In genomic region chr6:2952557-2953095, GRCh38 we compare ENCODE assay signal across 8 cellular contexts. TPM values are rescaled to one million over a fixed set of nuclear protein-coding genes. Genes with fewer than 3 reads are reported as not detected.
DNase-seq lines count a peak whose midpoint lies in the region; ATAC-seq and TF ChIP-seq lines count a peak whose summit lies in the region.

No MANE protein-coding gene starts in this region.

- DNase-seq in D341Med (ENCODE audit: low spot score) (peak; percentile 92), H7 (peak; percentile 93), NCI-H69 (lab: John Stamatoyannopoulos, UW) (peak; percentile 70), epithelial cell of esophagus (ENCODE audit: low read depth) (peak; percentile 74), NCI-H2107 treated with DMSO at 0.1 percent for 48 hours (lab: John Stamatoyannopoulos, UW; ENCODE audit: unreplicated experiment) (no peak)
- peak; percentile 73 for DNase-seq in activated CD8-positive, alpha-beta T cell treated with anti-CD3 and anti-CD28 coated beads, Interleukin-2, amount 10 ng/mL, durations not matched to agents 7 days and 5 days
- peak; percentile 65 for DNase-seq in stimulated activated naive CD8-positive, alpha-beta T cell treated with anti-CD3 and anti-CD28 coated beads, Interleukin-15, Interleukin-2, amounts not matched to agents 100 U/mL and 50 U/mL, for 24 hours

- peak overlapping the region; percentile 31 for H3K9ac ChIP-seq in muscle layer of colon (ENCODE audit: low read length)

- peaks cover 42% of the 10 kb centered on the region for H3K36me3 Mint-ChIP-seq in activated CD8-positive, alpha-beta T cell treated with anti-CD3 and anti-CD28 coated beads, Interleukin-2, amount 10 ng/mL, durations not matched to agents 7 days and 5 days (ENCODE audit: low read depth)

- peak overlapping the region; percentile 49 for H3K27ac Mint-ChIP-seq in activated CD8-positive, alpha-beta T cell treated with anti-CD3 and anti-CD28 coated beads, Interleukin-2, amount 10 ng/mL, durations not matched to agents 7 days and 5 days

- peaks cover 14% of the 10 kb centered on the region for H3K4me1 Mint-ChIP-seq in activated CD8-positive, alpha-beta T cell treated with anti-CD3 and anti-CD28 coated beads, Interleukin-2, amount 10 ng/mL, durations not matched to agents 7 days and 5 days (ENCODE audit: low read depth)

- H3K27me3 ChIP-seq in H7 (ENCODE audit: control insufficient read depth, insufficient read depth, low read length) (no peaks in the 10 kb centered on the region), muscle layer of colon (ENCODE audit: control insufficient read depth in 1 of 2, insufficient read depth in 2 of 2, low read length in 2 of 2) (no peaks in the 10 kb centered on the region)

- no peaks in the 10 kb centered on the region for H3K27me3 Mint-ChIP-seq in activated CD8-positive, alpha-beta T cell treated with anti-CD3 and anti-CD28 coated beads, Interleukin-2, amount 10 ng/mL, durations not matched to agents 7 days and 5 days (ENCODE audit: low read depth)

- peak overlapping the region; percentile 90 for H3K27ac ChIP-seq in muscle layer of colon (ENCODE audit: low read depth, low read length)

- no peaks in the 10 kb centered on the region for H3K9me3 ChIP-seq in muscle layer of colon (ENCODE audit: low read length)

- POLR2A ChIA-PET in activated CD8-positive, alpha-beta T cell treated with anti-CD3 and anti-CD28 coated beads, Interleukin-2, amount 10 ng/mL, durations not matched to agents 7 days and 5 days (lab: Charles Lee) = interaction anchor here (0.9 to 1.9 kb wide), 6 partner anchors 10 to 47 kb away, joined by 3 to 7 read pairs (median 4); partner anchors contain the start of gene NQO2

- ATAC-seq in activated CD8-positive, alpha-beta T cell treated with anti-CD3 and anti-CD28 coated beads, Interleukin-2, amount 10 ng/mL, durations not matched to agents 7 days and 5 days = peak; percentile 92
- ATAC-seq in stimulated activated naive CD8-positive, alpha-beta T cell treated with anti-CD3 and anti-CD28 coated beads, Interleukin-15, Interleukin-2, amounts not matched to agents 100 U/mL and 50 U/mL, for 24 hours = peak; percentile 86

- H3K4me3 Mint-ChIP-seq in activated CD8-positive, alpha-beta T cell treated with anti-CD3 and anti-CD28 coated beads, Interleukin-2, amount 10 ng/mL, durations not matched to agents 7 days and 5 days = peak overlapping the region; percentile 18

- no peak overlapping the region for H3K4me3 ChIP-seq in H7 (ENCODE audit: insufficient read depth, low read depth, low read length)
- peak overlapping the region; percentile 3 for H3K4me3 ChIP-seq in epithelial cell of esophagus (ENCODE audit: low read length)
- peak overlapping the region in 1 of 2 donors; percentile 30 for H3K4me3 ChIP-seq in muscle layer of colon (ENCODE audit: low read depth in 1 of 2, low read length in 2 of 2)

- H3K36me3 ChIP-seq in H7 (replicated peaks; ENCODE audit: control insufficient read depth, insufficient read depth, low read length) = peaks cover 4% of the 10 kb centered on the region
- H3K36me3 ChIP-seq in muscle layer of colon (ENCODE audit: insufficient read depth, low read length) = peaks cover 53% of the 10 kb centered on the region

- CTCF ChIA-PET in activated CD8-positive, alpha-beta T cell treated with anti-CD3 and anti-CD28 coated beads, Interleukin-2, amount 10 ng/mL, durations not matched to agents 7 days and 5 days (lab: Charles Lee) = interaction anchor here (0.7 to 7.6 kb wide), 47 partner anchors 8 to 202 kb away, joined by 3 to 95 read pairs (median 5); partner anchors contain the start of genes MYLK4, SERPINB1 and SERPINB6

- H3K9me3 Mint-ChIP-seq in activated CD8-positive, alpha-beta T cell treated with anti-CD3 and anti-CD28 coated beads, Interleukin-2, amount 10 ng/mL, durations not matched to agents 7 days and 5 days (ENCODE audit: insufficient read depth) = no peaks in the 10 kb centered on the region

- H3K4me1 ChIP-seq in muscle layer of colon (ENCODE audit: insufficient read depth, low read length) = peaks cover 28% of the 10 kb centered on the region

- peak; percentile 99 for TF ChIP-seq CTCF in epithelial cell of esophagus (IDR thresholded peaks at IDR 0.05; ENCODE audit: insufficient read depth, low read depth, low read length, missing control alignments)

RNA-seq across cellular contexts. Expression of gene SERPINB6, which starts 18.7 kb away (rescaled TPM):
- total RNA-seq in H7 (2014; rRNA removed; shearing (Covaris generic)) = 26.8 and 34.1 TPM in 2 replicates
- total RNA-seq in activated CD8-positive, alpha-beta T cell treated with anti-CD3 and anti-CD28 coated beads, Interleukin-2, amount 10 ng/mL, durations not matched to agents 7 days and 5 days = 10 to 100 TPM; 51.0 to 52.8 TPM

RNA-seq across cellular contexts. Expression of gene NQO2, which starts 47.1 kb away (rescaled TPM):
- 40.5 and 76.0 TPM in 2 replicates for total RNA-seq in H7 (2014; rRNA removed; shearing (Covaris generic))
- 10 to 100 TPM; 21.2 to 21.4 TPM for total RNA-seq in activated CD8-positive, alpha-beta T cell treated with anti-CD3 and anti-CD28 coated beads, Interleukin-2, amount 10 ng/mL, durations not matched to agents 7 days and 5 days

RNA-seq across cellular contexts. Expression of gene SERPINB9, which starts 49.5 kb away (rescaled TPM):
- 46.4 and 57.1 TPM in 2 replicates for total RNA-seq in H7 (2014; rRNA removed; shearing (Covaris generic))
- total RNA-seq in activated CD8-positive, alpha-beta T cell treated with anti-CD3 and anti-CD28 coated beads, Interleukin-2, amount 10 ng/mL, durations not matched to agents 7 days and 5 days = 10 to 100 TPM; 36.9 to 38.1 TPM
